12 cellular contexts compared by ENCODE assay signal in genomic region chr11:35168606-35169200, GRCh38. TPM values are rescaled to one million over a fixed set of nuclear protein-coding genes. Genes with fewer than 3 reads are reported as not detected.
DNase-seq lines count a peak whose midpoint lies in the region; ATAC-seq, FAIRE-seq and TF ChIP-seq lines count a peak whose summit lies in the region.
"Had no signal": no experiment of that assay in that cellular context is flagged by ENCODE, and none has a peak within 500 bp of the region (broad histone marks: within the 10 kb centered on the region; RNA-seq: fewer than 3 reads in every experiment).

No MANE protein-coding gene starts in this region.

- no peak overlapping the region for H3K27ac Mint-ChIP-seq in astrocyte (ENCODE audit: unreplicated experiment)
- H3K27ac Mint-ChIP-seq in natural killer cell: peak overlapping the region; percentile 90 to 99

- peaks cover 98% of the 10 kb centered on the region for H3F3A ChIP-seq in GM23248 (ENCODE audit: insufficient read depth)

- peaks cover 26% of the 10 kb centered on the region for H3K4me1 Mint-ChIP-seq in astrocyte (ENCODE audit: low read depth, unreplicated experiment)
- H3K4me1 Mint-ChIP-seq in natural killer cell: peaks cover 94 to 97% of the 10 kb centered on the region in 2 donors

- H3K27me3 ChIP-seq in GM23248 (replicated peaks; ENCODE audit: insufficient read depth): no peaks in the 10 kb centered on the region
- no peaks in the 10 kb centered on the region for H3K27me3 ChIP-seq in astrocyte (ENCODE audit: insufficient read depth, low read length)
- H3K27me3 ChIP-seq: ovary had no signal

- POLR2A ChIA-PET in A549 (lab: Yijun Ruan, JAX): no interaction called here

- peak overlapping the region; percentile 61 for H3K4me2 ChIP-seq in A549
- peak overlapping the region; percentile 74 for H3K4me2 ChIP-seq in GM23248 (ENCODE audit: unreplicated experiment)
- H3K4me2 ChIP-seq in astrocyte (ENCODE audit: low read length): no peak overlapping the region

- FAIRE-seq in A549 (lab: Jason Lieb, UNC) (no peak), astrocyte (lab: Jason Lieb, UNC) (no peak)

- TF ChIP-seq EP300 in A549 (IDR thresholded peaks at IDR 0.05): no peak

- H3K4me1 ChIP-seq in A549 (peaks cover 85% of the 10 kb centered on the region), GM23248 (ENCODE audit: insufficient read depth) (peaks cover 97% of the 10 kb centered on the region), astrocyte (ENCODE audit: insufficient read depth, low read length) (peaks cover 54% of the 10 kb centered on the region)

- intact Hi-C loops in natural killer cell (cut with micrococcal nuclease): loop anchor here (5.0 kb wide), 2 partner anchors 171 to 251 kb away; partner anchors contain the start of genes APIP and PDHX

- H3K9me3 Mint-ChIP-seq in astrocyte (ENCODE audit: unreplicated experiment) (no peaks in the 10 kb centered on the region), natural killer cell (no peaks in the 10 kb centered on the region)

- H3K9ac ChIP-seq in GM23248 (peak overlapping the region; percentile 82; the same call in 1 of the 2 replicates), astrocyte (ENCODE audit: low read length) (no peak overlapping the region)

- WGBS in A549 (ENCODE audit: missing lambda C conversion rate): 87% methylated on average over 3 of the region's 3 CpGs
- 70 to 71% methylated on average over 3 of the region's 3 CpGs for WGBS in GM23248 (ENCODE audit: low coverage in 1 of 2, low lambda C conversion rate in 2 of 2, missing lambda C conversion rate in 2 of 2), 2 experiments

- in situ Hi-C loops in GM23248 (cut with MboI): no loop called here

- H3K9me2 ChIP-seq in GM23248 (ENCODE audit: insufficient read depth): no peaks in the 10 kb centered on the region

- ATAC-seq in A549 (no peak), natural killer cell (no peak), GM21515 (IDR thresholded peaks at IDR 0.05; ENCODE audit: unreplicated experiment) (no peak), HG03439 (IDR thresholded peaks at IDR 0.05; ENCODE audit: unreplicated experiment) (no peak), GM18511 (IDR thresholded peaks at IDR 0.05; ENCODE audit: unreplicated experiment) (no peak), HG03280 (IDR thresholded peaks at IDR 0.05; ENCODE audit: unreplicated experiment) (no peak)

- H3K79me2 ChIP-seq in GM23248 (ENCODE audit: insufficient read depth) (peaks cover 95% of the 10 kb centered on the region), astrocyte (ENCODE audit: insufficient read depth, low read length) (peaks cover 99% of the 10 kb centered on the region)

- H3K36me3 Mint-ChIP-seq in astrocyte (ENCODE audit: low read depth, unreplicated experiment): peaks cover 2% of the 10 kb centered on the region
- H3K36me3 Mint-ChIP-seq in natural killer cell: peaks cover 10% of the 10 kb centered on the region

- H3K27ac ChIP-seq in A549: peak overlapping the region; percentile 76 to 87
- H3K27ac ChIP-seq in GM23248: peak overlapping the region; percentile 99
- H3K27ac ChIP-seq in astrocyte (ENCODE audit: low read depth, low read length): peak overlapping the region; percentile 97
- H3K27ac ChIP-seq: C4-2B, ovary had no signal

- H3K36me3 ChIP-seq in GM23248 (ENCODE audit: low read depth) (peaks cover 18% of the 10 kb centered on the region; the same call in 1 of the 2 replicates), astrocyte (ENCODE audit: insufficient read depth, low read length) (peaks cover 7% of the 10 kb centered on the region)
- H3K36me3 ChIP-seq: ovary had no signal

- no peak for TF ChIP-seq RAD21 in A549 (conservative IDR thresholded peaks at IDR 0.05 in 1 of 2, IDR thresholded peaks at IDR 0.05 in 1 of 2)

- DNase-seq in A549 (ENCODE audit: low read depth in 1 of 2, low spot score in 1 of 2) (no peak), GM23248 (no peak), astrocyte (ENCODE audit: low read depth) (no peak), natural killer cell (no peak)
- DNase-seq: NCI-H1417; ovary; stimulated activated CD4-positive, alpha-beta T cell treated with anti-CD3 and anti-CD28 coated beads, Interleukin-2, amount 100 ng/mL, for 24 hours had no signal

- H3K9me3 ChIP-seq in A549 (no peaks in the 10 kb centered on the region), GM23248 (ENCODE audit: low read depth) (no peaks in the 10 kb centered on the region), astrocyte (ENCODE audit: insufficient read depth, low read depth, low read length) (no peaks in the 10 kb centered on the region)
- H3K9me3 ChIP-seq: ovary had no signal

- no peak overlapping the region for H2AFZ ChIP-seq in GM23248
- no peak overlapping the region for H2AFZ ChIP-seq in astrocyte (ENCODE audit: low read depth, low read length)

- no peak for TF ChIP-seq CTCF in A549 (IDR thresholded peaks at IDR 0.05)
- TF ChIP-seq CTCF in astrocyte (IDR thresholded peaks at IDR 0.05; ENCODE audit: insufficient read depth, low read depth, low read length): no peak
- no peak for TF ChIP-seq CTCF in natural killer cell (IDR thresholded peaks at IDR 0.05)

- H3K4me3 Mint-ChIP-seq in astrocyte (ENCODE audit: unreplicated experiment) (no peak overlapping the region), natural killer cell (peak overlapping the region; percentile 52)

- H3K4me3 ChIP-seq in A549: no peak overlapping the region
- H3K4me3 ChIP-seq in GM23248: no peak overlapping the region
- H3K4me3 ChIP-seq in astrocyte (ENCODE audit: insufficient read depth, low read depth, low read length): no peak overlapping the region
- H3K4me3 ChIP-seq: ovary had no signal

- TF ChIP-seq POLR2A in A549 (IDR thresholded peaks at IDR 0.05; ENCODE audit: low read length): no peak

- no peaks in the 10 kb centered on the region for H3K27me3 Mint-ChIP-seq in astrocyte (ENCODE audit: low read depth, unreplicated experiment)
- no peaks in the 10 kb centered on the region for H3K27me3 Mint-ChIP-seq in natural killer cell (ENCODE audit: low read depth in 2 of 2)

- CTCF ChIA-PET in A549 (lab: Yijun Ruan, JAX): interaction anchor here (1.4 to 3.4 kb wide), 3 partner anchors 15 to 170 kb away, joined by 5 to 9 read pairs (median 8); partner anchors contain the start of gene CD44

- H4K20me1 ChIP-seq in GM23248 (ENCODE audit: insufficient read depth) (no peaks in the 10 kb centered on the region), astrocyte (ENCODE audit: insufficient read depth, low read length) (peaks cover 26% of the 10 kb centered on the region)

TF ChIP-seq in A549, 52 proteins besides CTCF, POLR2A, EP300 and RAD21:
- TF ChIP-seq MAFK (IDR thresholded peaks at IDR 0.05; ENCODE audit: partially characterized antibody): no peak
- no peak for TF ChIP-seq ATOH8 (CRISPR knock-in tag; IDR thresholded peaks at IDR 0.05; ENCODE audit: low read depth)
- no peak for TF ChIP-seq KDM1A (IDR thresholded peaks at IDR 0.05; ENCODE audit: low read depth)
- TF ChIP-seq REST (IDR thresholded peaks at IDR 0.05): no peak
- no peak for TF ChIP-seq RARB (CRISPR knock-in tag; IDR thresholded peaks at IDR 0.05)
- no peak for TF ChIP-seq FOSL2 (IDR thresholded peaks at IDR 0.05)
- TF ChIP-seq FOSL2 (CRISPR knock-in tag; IDR thresholded peaks at IDR 0.05): no peak
- no peak for TF ChIP-seq POLR2AphosphoS2 (conservative IDR thresholded peaks at IDR 0.05; ENCODE audit: low read length)
- TF ChIP-seq HES2 (IDR thresholded peaks at IDR 0.05): no peak
- no peak for TF ChIP-seq TFCP2L1 (CRISPR knock-in tag; IDR thresholded peaks at IDR 0.05)
TF ChIP-seq in A549: peak in this region for 0.

RNA-seq across cellular contexts. Expression of gene CD44, which starts 29.7 kb away (rescaled TPM):
- 309 and 350 TPM in 2 replicates for polyA plus RNA-seq in A549 (2011; rRNA removed)
- 153 and 218 TPM in 2 replicates for polyA plus RNA-seq in A549 (2012; cell fraction: cytosol; rRNA removed)
- 265 and 417 TPM in 2 replicates for polyA plus RNA-seq in A549 (2012; cell fraction: nucleus; rRNA removed)
- polyA plus RNA-seq in A549 (2017; fragmentation: RNase III; extraction: RNeasy Plus Mini Kit Qiagen cat#74134 plus additional on column Dnase treatment): 545 to 587 TPM (median 585 TPM) in 3 replicates
- 385 and 445 TPM in 2 replicates for polyA minus RNA-seq in A549 (2011; rRNA and poly(A)+ RNA removed)
- total RNA-seq in GM23248 (2014; rRNA removed; shearing (Covaris generic)): 405 and 506 TPM in 2 replicates
- 519 and 523 TPM in 2 replicates for polyA plus RNA-seq in GM23248 (2016; fragmentation: Nextera tagmentation; extraction: Ambion mirVana)
- total RNA-seq in astrocyte: 148 and 154 TPM in 2 replicates
- total RNA-seq in natural killer cell: 100 to 1,000 TPM; 354 to 638 (median 490) TPM
